ENCODE assay signal across 7 cellular contexts in the genomic region with DNA sequence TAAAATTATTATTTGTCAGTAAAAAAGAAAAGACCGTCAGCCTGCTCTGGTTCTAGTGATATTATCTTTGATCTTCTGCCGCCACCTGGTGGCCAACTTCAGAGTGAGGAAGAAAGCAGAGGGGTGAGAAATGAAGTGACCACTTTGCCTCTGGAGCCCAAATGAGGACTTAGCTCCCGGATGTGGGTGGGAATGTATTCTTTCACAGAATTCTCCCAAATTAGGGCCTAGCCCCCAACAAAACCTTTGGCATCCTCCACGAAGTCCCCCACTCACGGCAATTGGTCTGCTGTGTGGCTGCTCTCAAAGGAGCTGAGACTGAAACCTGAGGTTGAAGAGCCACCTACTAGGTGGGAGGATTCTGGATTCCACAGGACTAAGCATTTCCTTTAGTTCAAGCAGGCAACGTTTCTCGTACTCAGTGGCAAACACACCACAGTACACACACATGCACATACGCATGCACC. TPM values are rescaled to one million over a fixed set of nuclear protein-coding genes. Genes with fewer than 3 reads are reported as not detected.
DNase-seq lines count a peak whose midpoint lies in the region; ATAC-seq and TF ChIP-seq lines count a peak whose summit lies in the region.

No MANE protein-coding gene starts in this region.

- ATAC-seq in HG03280 (IDR thresholded peaks at IDR 0.05; ENCODE audit: unreplicated experiment): peak; percentile 43

- H3K36me3 ChIP-seq in mesenchymal stem cell (ENCODE audit: control insufficient read depth in 1 of 2, insufficient read depth in 2 of 2, low read depth in 1 of 2, low read length in 2 of 2): no peaks in the 10 kb centered on the region

- no peak overlapping the region for H2BK5ac ChIP-seq in mesenchymal stem cell (ENCODE audit: low read depth, low read length, poor library complexity, severe bottlenecking)

- peak; percentile 65 for TF ChIP-seq CTCF in GM12875 (IDR thresholded peaks at IDR 0.05; ENCODE audit: borderline replicate concordance, insufficient read depth, low read depth, low read length)

- H2AFZ ChIP-seq in mesenchymal stem cell (ENCODE audit: low read depth, low read length): no peak overlapping the region

- peaks cover 0 to 12% of the 10 kb centered on the region in 2 experiments for H3K27me3 ChIP-seq in mesenchymal stem cell (ENCODE audit: control insufficient read depth in 1 of 2, insufficient read depth in 1 of 2, low read length in 2 of 2)

- H3K4ac ChIP-seq in mesenchymal stem cell (ENCODE audit: low read depth in 1 of 2, low read length in 2 of 2): no peak overlapping the region

- DNase-seq in NCI-H69 (lab: John Stamatoyannopoulos, UW) (peak; percentile 75), ecto neural progenitor cell (ENCODE audit: low spot score) (peak; percentile 76), mesenchymal stem cell (peak; percentile 76)
- peak; percentile 86 to 89 for DNase-seq in activated CD4-positive, alpha-beta T cell treated with anti-CD3 and anti-CD28 coated beads, Interleukin-2, amount 50 U/mL, for 48 hours
- peak; percentile 56 for DNase-seq in stimulated activated CD8-positive, alpha-beta memory T cell treated with anti-CD3 and anti-CD28 coated beads, Interleukin-12 subunit alpha, Interleukin-12 subunit beta, amount 100 ng/mL, for 4 hours (ENCODE audit: low read depth)

- H3K4me3 ChIP-seq in GM12875 (ENCODE audit: low read depth, low read length): peak overlapping the region; percentile 18
- H3K4me3 ChIP-seq in mesenchymal stem cell (ENCODE audit: insufficient read depth in 1 of 2, low read depth in 1 of 2, low read length in 2 of 2): peak overlapping the region in 1 of 2 experiments; percentile 65

- peaks cover 2% of the 10 kb centered on the region for H3K79me1 ChIP-seq in mesenchymal stem cell (replicated peaks; ENCODE audit: low read length, poor library complexity, severe bottlenecking)

- no peak overlapping the region for H3K27ac ChIP-seq in mesenchymal stem cell (ENCODE audit: low read length, poor library complexity, severe bottlenecking)

- no peaks in the 10 kb centered on the region for H3K9me3 ChIP-seq in mesenchymal stem cell (ENCODE audit: control insufficient read depth, low read length)

- 14% methylated on average over 7 of the region's 8 CpGs for WGBS in mesenchymal stem cell

- no peak overlapping the region for H3K14ac ChIP-seq in mesenchymal stem cell (ENCODE audit: low read length in 2 of 2)

- H3K23ac ChIP-seq in mesenchymal stem cell (ENCODE audit: low read length in 2 of 2): no peak overlapping the region

- H2BK12ac ChIP-seq in mesenchymal stem cell (ENCODE audit: low read length in 2 of 2): no peak overlapping the region

- H4K91ac ChIP-seq in mesenchymal stem cell (ENCODE audit: low read length): no peak overlapping the region

- H3K18ac ChIP-seq in mesenchymal stem cell (ENCODE audit: low read depth in 1 of 2, low read length in 2 of 2): peak overlapping the region in 1 of 2 experiments; percentile 16

- no peak overlapping the region for H3K4me2 ChIP-seq in mesenchymal stem cell (ENCODE audit: low read length, poor library complexity, severe bottlenecking)

- H2BK120ac ChIP-seq in mesenchymal stem cell (ENCODE audit: low read depth, low read length): no peak overlapping the region

- no peak overlapping the region for H4K8ac ChIP-seq in mesenchymal stem cell (ENCODE audit: low read length)

- no peak overlapping the region for H2BK15ac ChIP-seq in mesenchymal stem cell (ENCODE audit: low read depth, poor library complexity, severe bottlenecking)

- H3K9ac ChIP-seq in mesenchymal stem cell (ENCODE audit: low read length): peak overlapping the region; percentile 81

- H3K4me1 ChIP-seq in mesenchymal stem cell (ENCODE audit: control insufficient read depth, insufficient read depth, low read depth, low read length): peaks cover 7% of the 10 kb centered on the region

- H2AK5ac ChIP-seq in mesenchymal stem cell (ENCODE audit: low read length, severe bottlenecking): no peak overlapping the region

RNA-seq across cellular contexts. Expression of a gene that starts 4.9 kb away (rescaled TPM):
- 5.0 TPM for polyA plus RNA-seq in mesenchymal stem cell (2013, experiment 1 of 2)
- 5.2 TPM for polyA plus RNA-seq in mesenchymal stem cell (2013, experiment 2 of 2)
